Comparison of ENCODE assay signal across 1 cellular context in genomic region chr19:42253245-42254082, GRCh38.
TF ChIP-seq lines count a peak whose summit lies in the region.

No MANE protein-coding gene starts in this region.

TF ChIP-seq in H1, 55 proteins besides CTCF, POLR2A, EP300 and RAD21:
- peak; percentile 46; the same call in 1 of the 2 replicates for TF ChIP-seq RBBP5 (IDR thresholded peaks at IDR 0.05; ENCODE audit: borderline replicate concordance, low read depth, low read length)
- no peak for TF ChIP-seq FOSL1 (IDR thresholded peaks at IDR 0.05; ENCODE audit: insufficient read depth, low read depth, low read length)
- 0 out of 2 replicates have a peak, but pooled peaks have one; percentile 54 for TF ChIP-seq TAF1 (IDR thresholded peaks at IDR 0.05; ENCODE audit: low read depth, low read length)
- TF ChIP-seq CTBP2 (IDR thresholded peaks at IDR 0.05; ENCODE audit: borderline replicate concordance, insufficient read depth, insufficient read length, low read length), result no peak
- TF ChIP-seq SAP30 (IDR thresholded peaks at IDR 0.05; ENCODE audit: insufficient read depth, insufficient replicate concordance, low read length), result peak; percentile 45
- peak; percentile 7; the same call in 1 of the 2 replicates for TF ChIP-seq MAX (IDR thresholded peaks at IDR 0.05)
- TF ChIP-seq POLR2AphosphoS5 (IDR thresholded peaks at IDR 0.05; ENCODE audit: low read depth, low read length), result peak; percentile 73
- peak; percentile 27; the same call in 1 of the 2 replicates for TF ChIP-seq USF2 (IDR thresholded peaks at IDR 0.05; ENCODE audit: low read length)
- TF ChIP-seq SIN3A (conservative IDR thresholded peaks at IDR 0.05 in 1 of 2, IDR thresholded peaks at IDR 0.05 in 1 of 2; ENCODE audit: low read depth in 1 of 2, low read length in 2 of 2), result 0 out of 4 replicates have a peak, but pooled peaks of 1 of the 2 experiments have one; percentile 32
- TF ChIP-seq PHF8 (conservative IDR thresholded peaks at IDR 0.05; ENCODE audit: low read depth, low read length), result peak; percentile 34; the same call in 1 of the 2 replicates
